ENCODE assay signal across 12 cellular contexts in the genomic region with DNA sequence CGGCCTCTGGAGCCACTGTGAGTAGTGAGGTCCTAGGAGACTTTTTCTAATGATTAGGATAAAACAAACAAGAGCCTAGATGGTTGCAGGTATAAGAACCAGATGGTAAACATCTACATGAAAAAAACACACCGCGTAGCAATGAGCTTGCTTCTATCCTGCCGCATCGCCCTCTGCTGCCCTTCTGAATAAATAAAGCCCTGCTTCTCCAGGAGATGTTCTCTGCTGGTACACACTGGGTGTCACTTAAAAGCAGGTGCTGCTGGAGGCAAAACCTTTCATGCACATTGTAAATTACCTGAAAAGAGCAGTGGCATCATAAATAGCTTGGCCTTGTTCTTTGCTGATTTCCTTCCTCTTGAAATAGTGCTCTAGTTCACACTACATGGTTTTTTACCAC.
DNase-seq lines count a peak whose midpoint lies in the region; ATAC-seq and TF ChIP-seq lines count a peak whose summit lies in the region.
"Had no signal": no experiment of that assay in that cellular context is flagged by ENCODE, and none has a peak within 500 bp of the region (broad histone marks: within the 10 kb centered on the region; RNA-seq: fewer than 3 reads in every experiment).

No MANE protein-coding gene starts in this region.

- H3T11ph ChIP-seq in H9 (ENCODE audit: low read length): no peak overlapping the region

- no peaks in the 10 kb centered on the region; a peak in 1 of 5 replicates for H3K9me3 Mint-ChIP-seq in H9
- H3K9me3 Mint-ChIP-seq: activated T-cell treated with anti-CD3 and anti-CD28 coated beads, Interleukin-2, amount 50 U/mL, for 24 hours had no signal

- H3K27me3 ChIP-seq in H9 (ENCODE audit: insufficient read depth, low read length): no peaks in the 10 kb centered on the region
- no peaks in the 10 kb centered on the region for H3K27me3 ChIP-seq in testis
- H3K27me3 ChIP-seq: pancreas had no signal

- no peak overlapping the region for H3K4me3 ChIP-seq in testis
- H3K4me3 ChIP-seq: pancreas had no signal

- DNase-seq in COR-L47 (lab: John Stamatoyannopoulos, UW) (peak; percentile 19), H9 (no peak), SW480 (ENCODE audit: low spot score) (peak; percentile 22), iPS-NIHi11 (ENCODE audit: low spot score) (peak; percentile 32), occipital lobe (lab: John Stamatoyannopoulos, UW) (no peak), HCEC 1CT (no peak), testis (no peak)
- DNase-seq: activated T-cell treated with anti-CD3 and anti-CD28 coated beads, Interleukin-2, amount 50 U/mL, for 24 hours; GDM1; MV-4-11; pancreas had no signal

- TF ChIP-seq POLR2A in testis (IDR thresholded peaks at IDR 0.05): no peak

- no peak overlapping the region for H2BK120ac ChIP-seq in H9 (ENCODE audit: low read depth, low read length, poor library complexity, severe bottlenecking)

- no peak overlapping the region for H2BK20ac ChIP-seq in H9 (ENCODE audit: low read depth, low read length, poor library complexity, severe bottlenecking)

- peaks cover 5% of the 10 kb centered on the region for H3K27me3 Mint-ChIP-seq in H9 (ENCODE audit: low read depth)

- no peak overlapping the region for H3K23ac ChIP-seq in H9 (ENCODE audit: insufficient read length, low read depth, low read length)

- no peak overlapping the region for H2BK15ac ChIP-seq in H9 (ENCODE audit: low read depth, low read length)

- H4K5ac ChIP-seq in H9 (ENCODE audit: insufficient read length, low read depth, low read length): no peak overlapping the region

- H3K4me2 ChIP-seq in H9 (ENCODE audit: insufficient read depth, insufficient read length, low read length): no peak overlapping the region

- H4K20me1 ChIP-seq in H9 (ENCODE audit: control insufficient read depth, insufficient read depth, insufficient read length): no peaks in the 10 kb centered on the region

- no peaks in the 10 kb centered on the region for H3K79me1 ChIP-seq in H9 (ENCODE audit: insufficient read depth, low read depth, low read length, poor library complexity, severe bottlenecking)

- H3K9ac ChIP-seq in H9 (ENCODE audit: extremely low read depth, insufficient read length, low read length): no peak overlapping the region

- no peak overlapping the region for H2BK12ac ChIP-seq in H9 (ENCODE audit: insufficient read length, low read depth, low read length)

- intact Hi-C loops in testis (cut with DNase I; ENCODE audit: low total_unique reads): no loop called here

- H3K18ac ChIP-seq in H9 (ENCODE audit: insufficient read length, low read depth, low read length): no peak overlapping the region

- no peak for ATAC-seq in HG02970 (IDR thresholded peaks at IDR 0.05; ENCODE audit: low FRiP score, unreplicated experiment)
- ATAC-seq: pancreas had no signal

- TF ChIP-seq CTCF in H9 (conservative IDR thresholded peaks at IDR 0.05) (peak; percentile 47; the same call in 2 of the 3 replicates), testis (IDR thresholded peaks at IDR 0.05) (no peak)

- H3K4me3 Mint-ChIP-seq in H9: no peak overlapping the region
- H3K4me3 Mint-ChIP-seq: activated T-cell treated with anti-CD3 and anti-CD28 coated beads, Interleukin-2, amount 50 U/mL, for 24 hours had no signal

- no peak overlapping the region for H2BK5ac ChIP-seq in H9 (ENCODE audit: insufficient read length, low read length)

- H3K4ac ChIP-seq in H9 (ENCODE audit: low read depth, low read length): no peak overlapping the region

- H3K36me3 Mint-ChIP-seq in H9 (ENCODE audit: insufficient read depth in 1 of 3, low read depth in 3 of 3): no peaks in the 10 kb centered on the region

- H2AFZ ChIP-seq in H9 (ENCODE audit: low read length): no peak overlapping the region

- H2AK5ac ChIP-seq in H9 (ENCODE audit: insufficient read length, low read length): no peak overlapping the region

- no peak overlapping the region for H4K91ac ChIP-seq in H9 (ENCODE audit: insufficient read length, low read depth, low read length)

- H3K27ac ChIP-seq in H9 (ENCODE audit: insufficient read length, low read depth, low read length) (no peak overlapping the region), testis (no peak overlapping the region)
- H3K27ac ChIP-seq: pancreas had no signal

- peak overlapping the region in 1 of 3 experiments; percentile 53; a peak in 1 of 7 replicates for H3K27ac Mint-ChIP-seq in H9
- H3K27ac Mint-ChIP-seq: activated T-cell treated with anti-CD3 and anti-CD28 coated beads, Interleukin-2, amount 50 U/mL, for 24 hours had no signal

- no peaks in the 10 kb centered on the region for H3K23me2 ChIP-seq in H9 (ENCODE audit: insufficient read length, low read depth, low read length, poor library complexity, severe bottlenecking)

- H3K14ac ChIP-seq in H9 (ENCODE audit: insufficient read depth, low read length): no peak overlapping the region

- H3K4me1 ChIP-seq in H9 (ENCODE audit: insufficient read depth, low read length): peaks cover 12% of the 10 kb centered on the region
- no peaks in the 10 kb centered on the region for H3K4me1 ChIP-seq in testis
- H3K4me1 ChIP-seq: pancreas had no signal

- no peaks in the 10 kb centered on the region for H3K79me2 ChIP-seq in H9 (ENCODE audit: insufficient read depth, low read length)

- no peaks in the 10 kb centered on the region for H3K36me3 ChIP-seq in testis (ENCODE audit: low read depth, missing control alignments)
- H3K36me3 ChIP-seq: pancreas had no signal

- WGBS in H9 (ENCODE audit: extremely low coverage, insufficient read length, low lambda C conversion rate): no CpG with 5 or more reads among the region's 5 CpGs
- WGBS in testis, 2 donors: 67 to 71% methylated on average over 5 of the region's 5 CpGs

- H4K8ac ChIP-seq in H9 (replicated peaks; ENCODE audit: insufficient read length, low read depth, low read length): no peak overlapping the region

- H3K4me1 Mint-ChIP-seq in H9: peaks cover 49% of the 10 kb centered on the region in 2 experiments

- no peak overlapping the region for H3K56ac ChIP-seq in H9 (ENCODE audit: insufficient read length, low read depth, low read length)

- H3K9me3 ChIP-seq in H9 (ENCODE audit: control insufficient read depth, low read depth, low read length) (no peaks in the 10 kb centered on the region), testis (no peaks in the 10 kb centered on the region)
- H3K9me3 ChIP-seq: pancreas had no signal

Comparison
In these comparisons a context has a peak if more than half of its experiments do, and no peak if none do; other contexts are left out.
1. DNase-seq: peak in COR-L47 (single experiment), SW480 (single experiment) and iPS-NIHi11 (single experiment); none in H9 (single experiment), occipital lobe (single experiment), HCEC 1CT (single experiment) and testis (single experiment).